ENCODE assay signal across 8 cellular contexts in the genomic region with DNA sequence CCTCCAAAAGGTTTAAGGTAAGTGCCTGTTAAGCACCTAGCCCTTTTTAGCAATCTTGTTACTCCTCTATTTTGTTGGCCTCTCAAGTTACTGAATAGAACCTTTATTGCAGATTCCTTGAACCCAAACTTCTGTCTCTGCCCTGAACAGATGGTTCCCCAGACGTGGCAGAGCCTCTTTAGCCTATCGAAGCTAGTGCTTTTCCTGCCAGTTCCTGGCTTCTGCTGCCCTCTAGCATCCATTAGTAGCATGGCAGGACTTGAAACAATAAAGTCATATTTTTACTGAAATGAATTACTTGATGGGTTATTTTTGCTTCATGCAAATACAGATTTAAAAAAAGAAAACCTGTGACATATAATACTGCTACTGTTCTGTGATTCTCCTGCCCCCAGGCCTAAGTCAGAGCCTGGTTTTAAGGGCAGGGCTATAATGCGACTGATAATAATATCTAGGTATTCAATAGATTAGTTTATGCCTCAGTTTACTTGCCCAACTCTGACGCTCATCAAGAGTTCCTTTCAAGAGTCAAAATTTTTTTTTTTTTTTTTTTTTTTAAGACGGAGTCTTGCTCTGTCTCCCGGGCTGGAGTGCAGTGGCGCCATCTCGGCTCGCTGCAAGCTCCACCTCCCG.
DNase-seq lines count a peak whose midpoint lies in the region; ATAC-seq and TF ChIP-seq lines count a peak whose summit lies in the region.

No MANE protein-coding gene starts in this region.

- CTCF ChIA-PET in BJ (lab: Yijun Ruan, JAX), result interaction anchor here (0.6 to 1.4 kb wide), 5 partner anchors 8 to 655 kb away, joined by 3 to 6 read pairs (median 4); no protein-coding TSS in a partner anchor

- H3K27ac Mint-ChIP-seq in T-helper 17 cell, result peak overlapping the region; percentile 43
- H3K27ac Mint-ChIP-seq in central memory CD8-positive, alpha-beta T cell (ENCODE audit: low read depth), result no peak overlapping the region

- H3K4me1 Mint-ChIP-seq in T-helper 17 cell, result peaks cover 11% of the 10 kb centered on the region
- H3K4me1 Mint-ChIP-seq in central memory CD8-positive, alpha-beta T cell, result peaks cover 13% of the 10 kb centered on the region

- ATAC-seq in GM18861 (IDR thresholded peaks at IDR 0.05; ENCODE audit: unreplicated experiment), result peak; percentile 95
- peak; percentile 94 for ATAC-seq in HG02981 (IDR thresholded peaks at IDR 0.05; ENCODE audit: unreplicated experiment)
- ATAC-seq in T-helper 17 cell, result peak; percentile 89
- ATAC-seq in central memory CD8-positive, alpha-beta T cell (replicated peaks; ENCODE audit: extremely low read depth, poor library complexity, severe bottlenecking), result peak; percentile 82

- peak; percentile 64 for TF ChIP-seq CTCF in BJ (IDR thresholded peaks at IDR 0.05; ENCODE audit: insufficient read depth, low read depth, low read length)

- H3K36me3 ChIP-seq in BJ (ENCODE audit: control insufficient read depth, insufficient read depth, low read length), result no peaks in the 10 kb centered on the region

- no peaks in the 10 kb centered on the region for H3K9me3 Mint-ChIP-seq in central memory CD8-positive, alpha-beta T cell

- no peaks in the 10 kb centered on the region for H3K36me3 Mint-ChIP-seq in T-helper 17 cell (ENCODE audit: low read depth)
- H3K36me3 Mint-ChIP-seq in central memory CD8-positive, alpha-beta T cell (ENCODE audit: insufficient read depth), result no peaks in the 10 kb centered on the region

- no peak overlapping the region for H3K4me3 ChIP-seq in BJ (ENCODE audit: low read depth, low read length)

- peak overlapping the region; percentile 85 for H3K4me3 Mint-ChIP-seq in T-helper 17 cell
- peak overlapping the region; percentile 69 for H3K4me3 Mint-ChIP-seq in central memory CD8-positive, alpha-beta T cell

- DNase-seq in BJ (ENCODE audit: low read depth) (no peak), NCI-H146 (lab: John Stamatoyannopoulos, UW) (peak; percentile 61), T-helper 17 cell (peak in 1 of 3 donors; percentile 9), left kidney (ENCODE audit: low read depth, low spot score) (peak; percentile 65)
- no peak for DNase-seq in central memory CD8-positive, alpha-beta T cell (ENCODE audit: low spot score in 2 of 2)
- peak; percentile 3 for DNase-seq in stimulated activated CD8-positive, alpha-beta memory T cell treated with anti-CD3 and anti-CD28 coated beads, Interleukin-15, amount 100 ng/mL, for 1 hour (ENCODE audit: low read depth)

- no peaks in the 10 kb centered on the region for H3K27me3 ChIP-seq in BJ (ENCODE audit: control insufficient read depth, insufficient read depth, low read length)

- H3K27me3 Mint-ChIP-seq in T-helper 17 cell, result no peaks in the 10 kb centered on the region
- no peaks in the 10 kb centered on the region for H3K27me3 Mint-ChIP-seq in central memory CD8-positive, alpha-beta T cell

- POLR2A ChIA-PET in BJ (lab: Charles Lee), result no interaction called here

- no peaks in the 10 kb centered on the region for H3K9me3 ChIP-seq in T-helper 17 cell (ENCODE audit: control insufficient read depth, low read length, poor library complexity, severe bottlenecking)

Comparison
In these comparisons a context has a peak if more than half of its experiments do, and no peak if none do; other contexts are left out.
1. DNase-seq: peak in NCI-H146 (single experiment), left kidney (single experiment) and stimulated activated CD8-positive, alpha-beta memory T cell treated with anti-CD3 and anti-CD28 coated beads, Interleukin-15, amount 100 ng/mL, for 1 hour (single experiment); none in BJ (single experiment) and central memory CD8-positive, alpha-beta T cell (0 of 2).
2. Peak in every context shown above with its lines, with median percentiles within 50 percentile points of each other: ATAC-seq.